ENCODE assay signal across 1 cellular context in genomic region chr15:26126819-26127387, GRCh38.
A peak's percentile ranks its signal among the peaks of the same experiment; 100 is the strongest.
TF ChIP-seq lines count a peak whose summit lies in the region.

No MANE protein-coding gene starts in this region.

TF ChIP-seq in HepG2, 621 proteins besides CTCF, POLR2A, EP300 and RAD21 (continued from another document):
- TF ChIP-seq HMGXB3 (CRISPR knock-in tag; IDR thresholded peaks at IDR 0.05; ENCODE audit: borderline replicate concordance) (no peak), SP2 (CRISPR knock-in tag; IDR thresholded peaks at IDR 0.05) (no peak), ZNF138 (CRISPR knock-in tag; IDR thresholded peaks at IDR 0.05; ENCODE audit: low read depth) (no peak), ZNF512B (CRISPR knock-in tag; IDR thresholded peaks at IDR 0.05; ENCODE audit: borderline replicate concordance) (no peak), ZNF691 (CRISPR knock-in tag; IDR thresholded peaks at IDR 0.05; ENCODE audit: borderline replicate concordance, low read depth) (no peak), ZNF772 (CRISPR knock-in tag; IDR thresholded peaks at IDR 0.05) (no peak), ZNF569 (CRISPR knock-in tag; IDR thresholded peaks at IDR 0.05; ENCODE audit: borderline replicate concordance) (no peak), HOXD1 (CRISPR knock-in tag; IDR thresholded peaks at IDR 0.05) (no peak), MNT (IDR thresholded peaks at IDR 0.05) (peak; percentile 56), MAFK (conservative IDR thresholded peaks at IDR 0.05 in 1 of 2, IDR thresholded peaks at IDR 0.05 in 1 of 2; ENCODE audit: low read length in 2 of 2) (peak; percentile 20 to 76; a peak in 2 of 4 replicates), ZNF556 (CRISPR knock-in tag; IDR thresholded peaks at IDR 0.05; ENCODE audit: borderline replicate concordance) (no peak), TGIF2 (CRISPR knock-in tag; IDR thresholded peaks at IDR 0.05) (no peak), ZNF605 (CRISPR knock-in tag; IDR thresholded peaks at IDR 0.05) (no peak), TEAD3 (CRISPR knock-in tag; optimal IDR thresholded peaks at IDR 0.05; ENCODE audit: borderline replicate concordance) (no peak), NFE2L2 (IDR thresholded peaks at IDR 0.05; ENCODE audit: low read length) (no peak), ZBTB8A (CRISPR knock-in tag; IDR thresholded peaks at IDR 0.05; ENCODE audit: borderline replicate concordance, low read depth) (no peak), MAFF (IDR thresholded peaks at IDR 0.05; ENCODE audit: low read depth, low read length) (peak; percentile 45; the same call in 1 of the 2 replicates)
